ENCODE assay signal across 10 cellular contexts in genomic region chr11:14418801-14419417, GRCh38. TPM values are rescaled to one million over a fixed set of nuclear protein-coding genes. Genes with fewer than 3 reads are reported as not detected.
DNase-seq lines count a peak whose midpoint lies in the region; ATAC-seq and TF ChIP-seq lines count a peak whose summit lies in the region.
"Had no signal": no experiment of that assay in that cellular context is flagged by ENCODE, and none has a peak within 500 bp of the region (broad histone marks: within the 10 kb centered on the region; RNA-seq: fewer than 3 reads in every experiment).

No MANE protein-coding gene starts in this region.

- intact Hi-C loops in left lung (cut with DNase I): no loop called here
- intact Hi-C loops in testis (cut with DNase I; ENCODE audit: low total_unique reads): no loop called here

- DNase-seq in DMS53 treated with DMSO at 0.1 percent for 48 hours (lab: John Stamatoyannopoulos, UW; ENCODE audit: unreplicated experiment): peak; percentile 49
- DNase-seq in HuH-7.5 (ENCODE audit: low spot score): peak; percentile 20
- DNase-seq in left lung: no peak
- DNase-seq in testis: no peak
- DNase-seq in GF-D8 (lab: John Stamatoyannopoulos, UW): no peak
- no peak for DNase-seq in NCI-H2196 treated with DMSO at 0.1 percent for 48 hours (lab: John Stamatoyannopoulos, UW; ENCODE audit: unreplicated experiment)
- DNase-seq in DMS153 (lab: John Stamatoyannopoulos, UW): no peak
- DNase-seq: activated naive CD4-positive, alpha-beta T cell treated with anti-CD3 and anti-CD28 coated beads, Interleukin-2, amount 50 U/mL, for 16 hours; NCI-H510A treated with DMSO at 0.1 percent for 48 hours had no signal

- no peak for TF ChIP-seq POLR2A in testis (IDR thresholded peaks at IDR 0.05)

- WGBS in testis, 2 donors: 88 to 89% methylated on average over 6 of the region's 6 CpGs

- H3K4me3 ChIP-seq in left lung: no peak overlapping the region
- no peak overlapping the region for H3K4me3 ChIP-seq in testis

- no peaks in the 10 kb centered on the region for H3K9me3 ChIP-seq in left lung
- no peaks in the 10 kb centered on the region for H3K9me3 ChIP-seq in testis

- H3K27me3 ChIP-seq in left lung (no peaks in the 10 kb centered on the region), testis (no peaks in the 10 kb centered on the region)

- peak; percentile 35 for ATAC-seq in left lung

- no peak overlapping the region for H3K27ac ChIP-seq in VCaP
- H3K27ac ChIP-seq in left lung: no peak overlapping the region
- no peak overlapping the region for H3K27ac ChIP-seq in testis

- H3K36me3 ChIP-seq in left lung (no peaks in the 10 kb centered on the region), testis (ENCODE audit: low read depth, missing control alignments) (no peaks in the 10 kb centered on the region)

- TF ChIP-seq CTCF in VCaP (conservative IDR thresholded peaks at IDR 0.05) (peak; percentile 58), left lung (IDR thresholded peaks at IDR 0.05) (peak in 1 of 2 donors; percentile 10), testis (IDR thresholded peaks at IDR 0.05) (peak in 1 of 3 experiments; percentile 18)

- H3K4me1 ChIP-seq in left lung: peaks cover 18 to 21% of the 10 kb centered on the region in 2 donors
- H3K4me1 ChIP-seq in testis: no peaks in the 10 kb centered on the region

RNA-seq across cellular contexts. Expression of gene RRAS2, which starts 59.9 kb away (rescaled TPM):
- total RNA-seq in left lung: 10 to 100 TPM; 44.2 to 51.4 TPM
- total RNA-seq in testis: 10 to 100 TPM; 57.4 to 62.6 TPM
- 37.3 TPM for polyA plus RNA-seq in testis (ENCODE audit: insufficient read depth, low read depth, low replicate concordance)

Comparison
In these comparisons a context has a peak if more than half of its experiments do, and no peak if none do; other contexts are left out.
1. DNase-seq: peak in DMS53 treated with DMSO at 0.1 percent for 48 hours (single experiment) and HuH-7.5 (single experiment); none in left lung (0 of 2), testis (single experiment), GF-D8 (single experiment), NCI-H2196 treated with DMSO at 0.1 percent for 48 hours (single experiment) and DMS153 (single experiment).